ENCODE assay signal across 8 cellular contexts in genomic region chr6:35731736-35732532, GRCh38. TPM values are rescaled to one million over a fixed set of nuclear protein-coding genes. Genes with fewer than 3 reads are reported as not detected.
DNase-seq lines count a peak whose midpoint lies in the region; ATAC-seq, FAIRE-seq and TF ChIP-seq lines count a peak whose summit lies in the region.

No MANE protein-coding gene starts in this region.

- POLR2A ChIA-PET in AG04450 (lab: Yijun Ruan, JAX) (interaction anchor here (0.6 to 1.5 kb wide), 4 partner anchors 10 to 63 kb away, joined by 3 to 4 read pairs (median 4); no protein-coding TSS in a partner anchor), HepG2 (lab: Yijun Ruan, JAX) (interaction anchor here (0.9 to 1.8 kb wide), 8 partner anchors 9 to 472 kb away, joined by 3 to 19 read pairs (median 4); partner anchors contain the start of genes FKBP5 and ZNF76)

- FAIRE-seq in HepG2 (lab: Jason Lieb, UNC), result peak; percentile 71

- WGBS in HepG2 (ENCODE audit: low lambda C conversion rate), result 2% methylated on average over 51 of the region's 61 CpGs

- no peaks in the 10 kb centered on the region for H3K36me3 ChIP-seq in HepG2 (replicated peaks in 1 of 2; ENCODE audit: control insufficient read depth in 1 of 2, insufficient read depth in 2 of 2, low read length in 2 of 2)

- H3K4me3 ChIP-seq in AG04450 (ENCODE audit: low read depth, low read length) (peak overlapping the region; percentile 73), HepG2 (replicated peaks in 1 of 3; ENCODE audit: insufficient read depth in 1 of 3, low read depth in 2 of 3, low read length in 3 of 3) (peak overlapping the region; percentile 63 to 88 (median 74))

- H3K27ac ChIP-seq in AG04450 (ENCODE audit: low read depth, low read length) (peak overlapping the region; percentile 91), HepG2 (ENCODE audit: extremely low read length, insufficient read depth, low read length) (peak overlapping the region; percentile 87)

- in situ Hi-C loops in HepG2 (cut with HindIII; ENCODE audit: extremely low pct_ligation_motif_present, low pct_unique_long_range_greater_than_20kb), result loop anchor here (10.0 kb wide), 1 partner anchor 417 kb away; no protein-coding TSS in a partner anchor

- intact Hi-C loops in HepG2 (cut with micrococcal nuclease; ENCODE audit: unreplicated experiment), result loop anchor here (10.0 kb wide), 1 partner anchor 437 kb away; the partner anchor contains the start of gene DEF6

- CTCF ChIA-PET in AG04450 (lab: Charles Lee) (interaction anchor here (0.5 to 3.6 kb wide), 5 partner anchors 34 to 209 kb away, joined by 3 to 22 read pairs (median 4); no protein-coding TSS in a partner anchor), HepG2 (lab: Yijun Ruan, JAX; ENCODE audit: low intra/inter-chr PET ratio, low total read pairs) (interaction anchor here (0.9 to 1.3 kb wide), 2 partner anchors 43 to 148 kb away, joined by 3 to 5 read pairs; partner anchors contain the start of gene FKBP5)

- ATAC-seq in GM18520 (IDR thresholded peaks at IDR 0.05; ENCODE audit: unreplicated experiment) (peak; percentile 39), HG03066 (IDR thresholded peaks at IDR 0.05; ENCODE audit: low read depth, unreplicated experiment) (peak; percentile 53), HepG2 (peak; percentile 53)

- H3K27me3 ChIP-seq in AG04450 (ENCODE audit: control insufficient read depth, insufficient read depth, low read length), result no peaks in the 10 kb centered on the region
- H3K27me3 ChIP-seq in HepG2 (ENCODE audit: control insufficient read depth in 1 of 2, insufficient read depth in 2 of 2, low read length in 2 of 2), result no peaks in the 10 kb centered on the region; a peak in 1 of 5 replicates

- TF ChIP-seq EP300 in HepG2 (IDR thresholded peaks at IDR 0.05; ENCODE audit: low read depth in 2 of 2, low read length in 2 of 2) (peak in 1 of 2 experiments; percentile 71; a peak in 1 of 4 replicates), HepG2 (CRISPR knock-in tag; IDR thresholded peaks at IDR 0.05; ENCODE audit: borderline replicate concordance) (peak; percentile 50; the same call in 1 of the 2 replicates)

- TF ChIP-seq POLR2A in HepG2 (IDR thresholded peaks at IDR 0.05; ENCODE audit: insufficient read depth in 1 of 2, low read depth in 2 of 2, low read length in 2 of 2), result peak in 1 of 2 experiments; percentile 80; a peak in 2 of 4 replicates

- BruUV-seq in HepG2 (replicated peaks; lab: Mats Ljungman, UMichigan), result TSS peak; percentile 93

- peaks cover 64% of the 10 kb centered on the region for H3K4me1 ChIP-seq in HepG2 (ENCODE audit: insufficient read depth, low read length)

- H4K20me1 ChIP-seq in HepG2 (ENCODE audit: insufficient read depth, low read length), result no peaks in the 10 kb centered on the region

- H3K9ac ChIP-seq in HepG2 (ENCODE audit: insufficient read depth, low read depth, low read length), result peak overlapping the region; percentile 77

- no peaks in the 10 kb centered on the region for H3K79me2 ChIP-seq in HepG2 (ENCODE audit: insufficient read depth, low read length)

- TF ChIP-seq RAD21 in HepG2 (CRISPR knock-in tag; IDR thresholded peaks at IDR 0.05), result peak; percentile 15

- H3K9me3 ChIP-seq in AG04450 (ENCODE audit: control insufficient read depth, insufficient read depth, low read length) (no peaks in the 10 kb centered on the region; the same call in 1 of the 2 replicates), HepG2 (ENCODE audit: low read length) (no peaks in the 10 kb centered on the region)

- H2AFZ ChIP-seq in HepG2 (ENCODE audit: low read length), result no peak overlapping the region

- no peak for TF ChIP-seq CTCF in AG04450 (IDR thresholded peaks at IDR 0.05; ENCODE audit: low read depth, low read length)
- TF ChIP-seq CTCF in HepG2 (CRISPR knock-in tag; IDR thresholded peaks at IDR 0.05), result peak; percentile 48

- DNase-seq in AG04450 (ENCODE audit: low read depth, low spot score) (peak; percentile 45), NCI-H460 (ENCODE audit: extremely low read depth, low read depth) (peak; percentile 56), dedifferentiated amniotic fluid mesenchymal stem cell (ENCODE audit: extremely low spot score) (peak; percentile 29), HepG2 (ENCODE audit: low spot score) (peak; percentile 96)
- peak; percentile 93 for DNase-seq in activated CD4-positive, alpha-beta T cell treated with anti-CD3 and anti-CD28 coated beads, Interleukin-2, amount 50 U/mL, for 1 hour
- peak; percentile 90 for DNase-seq in stimulated activated CD4-positive, alpha-beta T cell treated with anti-CD3 and anti-CD28 coated beads, Interleukin-2, amount 100 ng/mL, for 4 hours (ENCODE audit: low read depth)

- peak overlapping the region; percentile 87 for H3K4me2 ChIP-seq in HepG2 (ENCODE audit: low read depth, low read length)

RNA-seq across cellular contexts. Expression of gene ARMC12, which starts 4.9 kb away (rescaled TPM):
- 0.53 and 0.58 TPM in 2 replicates for polyA plus RNA-seq in AG04450 (2011; rRNA removed)
- polyA minus RNA-seq in AG04450 (2011; rRNA and poly(A)+ RNA removed), result 0.83 and 1.00 TPM in 2 replicates
- 0.50 TPM in 1 of 2 replicates, not detected in the other for total RNA-seq in NCI-H460 (2014; rRNA removed; shearing (Covaris generic))
- polyA plus RNA-seq in NCI-H460 (2014; cell fraction: nucleus; rRNA removed), result 0.51 and 3.0 TPM in 2 replicates
- not detected in 2 replicates for total RNA-seq in HepG2 (2016; rRNA removed; fragmentation: Illumina TruSeq; extraction: Trizol)
- total RNA-seq in HepG2 (2016; cell fraction: cytosol; rRNA removed; fragmentation: Illumina TruSeq; extraction: Trizol; ENCODE audit: low read depth), result not detected in 2 replicates
- total RNA-seq in HepG2 (2016; cell fraction: insoluble cytoplasmic fraction; rRNA removed; fragmentation: Illumina TruSeq; extraction: Trizol), result 0.17 TPM in 1 of 2 replicates, not detected in the other
- total RNA-seq in HepG2 (2016; cell fraction: membrane; rRNA removed; fragmentation: Illumina TruSeq; extraction: Trizol), result not detected in 2 replicates
- total RNA-seq in HepG2 (2016; cell fraction: nucleus; rRNA removed; fragmentation: Illumina TruSeq; extraction: Trizol), result not detected in 2 replicates
- polyA plus RNA-seq in HepG2 (2011; rRNA removed), result 1.3 and 1.4 TPM in 2 replicates
- 0.71 and 1.0 TPM in 2 replicates for polyA plus RNA-seq in HepG2 (2011; cell fraction: cytosol; rRNA removed)
- polyA plus RNA-seq in HepG2 (2011; cell fraction: nucleus; rRNA removed), result 4.4 and 4.7 TPM in 2 replicates
- 0.15 and 0.76 TPM in 2 replicates for polyA plus RNA-seq in HepG2 (2012)
- polyA plus RNA-seq in HepG2 (2016; cell fraction: cytosol; fragmentation: Illumina TruSeq; extraction: Trizol; ENCODE audit: low read depth), result 0.15 TPM in 1 of 2 replicates, not detected in the other
- not detected in 2 replicates for polyA plus RNA-seq in HepG2 (2016; cell fraction: insoluble cytoplasmic fraction; fragmentation: Illumina TruSeq; extraction: Trizol; ENCODE audit: low read depth)
- not detected in 2 replicates for polyA plus RNA-seq in HepG2 (2016; cell fraction: membrane; fragmentation: Illumina TruSeq; extraction: Trizol; ENCODE audit: low read depth)
- polyA plus RNA-seq in HepG2 (2016; cell fraction: nucleus; fragmentation: Illumina TruSeq; extraction: Trizol; ENCODE audit: insufficient read depth, low read depth), result 0.47 TPM in 1 of 2 replicates, not detected in the other
- 0.21 and 0.38 TPM in 2 replicates for polyA minus RNA-seq in HepG2 (2011; rRNA and poly(A)+ RNA removed; ENCODE audit: low replicate concordance)
- polyA minus RNA-seq in HepG2 (2011; cell fraction: cytosol; rRNA and poly(A)+ RNA removed), result not detected in 2 replicates
- 1.2 TPM in 1 of 2 replicates, not detected in the other for polyA minus RNA-seq in HepG2 (2011; cell fraction: nucleus; rRNA and poly(A)+ RNA removed)

RNA-seq across cellular contexts. Expression of gene FKBP5, which starts 43.2 kb away (rescaled TPM):
- 6.9 and 7.6 TPM in 2 replicates for polyA plus RNA-seq in AG04450 (2011; rRNA removed)
- polyA minus RNA-seq in AG04450 (2011; rRNA and poly(A)+ RNA removed), result 3.3 and 4.0 TPM in 2 replicates
- 5.7 and 8.9 TPM in 2 replicates for total RNA-seq in NCI-H460 (2014; rRNA removed; shearing (Covaris generic))
- 3.5 and 4.8 TPM in 2 replicates for polyA plus RNA-seq in NCI-H460 (2014; cell fraction: nucleus; rRNA removed)
- 17.4 and 30.9 TPM in 2 replicates for total RNA-seq in HepG2 (2016; rRNA removed; fragmentation: Illumina TruSeq; extraction: Trizol)
- total RNA-seq in HepG2 (2016; cell fraction: cytosol; rRNA removed; fragmentation: Illumina TruSeq; extraction: Trizol; ENCODE audit: low read depth), result 9.1 and 9.8 TPM in 2 replicates
- 17.4 and 28.9 TPM in 2 replicates for total RNA-seq in HepG2 (2016; cell fraction: insoluble cytoplasmic fraction; rRNA removed; fragmentation: Illumina TruSeq; extraction: Trizol)
- 15.6 and 16.6 TPM in 2 replicates for total RNA-seq in HepG2 (2016; cell fraction: membrane; rRNA removed; fragmentation: Illumina TruSeq; extraction: Trizol)
- 13.7 and 15.0 TPM in 2 replicates for total RNA-seq in HepG2 (2016; cell fraction: nucleus; rRNA removed; fragmentation: Illumina TruSeq; extraction: Trizol)
- 6.9 and 8.0 TPM in 2 replicates for polyA plus RNA-seq in HepG2 (2011; rRNA removed)
- 4.0 and 5.9 TPM in 2 replicates for polyA plus RNA-seq in HepG2 (2011; cell fraction: cytosol; rRNA removed)
- 2.9 and 3.5 TPM in 2 replicates for polyA plus RNA-seq in HepG2 (2011; cell fraction: nucleus; rRNA removed)
- polyA plus RNA-seq in HepG2 (2012), result 13.9 and 16.1 TPM in 2 replicates
- polyA plus RNA-seq in HepG2 (2016; cell fraction: cytosol; fragmentation: Illumina TruSeq; extraction: Trizol; ENCODE audit: low read depth), result 2.6 and 2.8 TPM in 2 replicates
- 46.6 and 52.0 TPM in 2 replicates for polyA plus RNA-seq in HepG2 (2016; cell fraction: insoluble cytoplasmic fraction; fragmentation: Illumina TruSeq; extraction: Trizol; ENCODE audit: low read depth)
- polyA plus RNA-seq in HepG2 (2016; cell fraction: membrane; fragmentation: Illumina TruSeq; extraction: Trizol; ENCODE audit: low read depth), result 10.4 and 11.9 TPM in 2 replicates
- 24.1 and 24.8 TPM in 2 replicates for polyA plus RNA-seq in HepG2 (2016; cell fraction: nucleus; fragmentation: Illumina TruSeq; extraction: Trizol; ENCODE audit: insufficient read depth, low read depth)
- 4.5 and 8.4 TPM in 2 replicates for polyA minus RNA-seq in HepG2 (2011; rRNA and poly(A)+ RNA removed; ENCODE audit: low replicate concordance)
- 6.9 and 7.1 TPM in 2 replicates for polyA minus RNA-seq in HepG2 (2011; cell fraction: cytosol; rRNA and poly(A)+ RNA removed)
- 7.6 and 10.1 TPM in 2 replicates for polyA minus RNA-seq in HepG2 (2011; cell fraction: nucleus; rRNA and poly(A)+ RNA removed)

RNA-seq across cellular contexts. Expression of gene CLPSL2, which starts 44.5 kb away (rescaled TPM):
- polyA plus RNA-seq in AG04450 (2011; rRNA removed), result not detected in 2 replicates
- not detected in 2 replicates for polyA minus RNA-seq in AG04450 (2011; rRNA and poly(A)+ RNA removed)
- total RNA-seq in NCI-H460 (2014; rRNA removed; shearing (Covaris generic)), result not detected in 2 replicates
- polyA plus RNA-seq in NCI-H460 (2014; cell fraction: nucleus; rRNA removed), result 0.68 TPM in 1 of 2 replicates, not detected in the other
- not detected in 2 replicates for total RNA-seq in HepG2 (2016; rRNA removed; fragmentation: Illumina TruSeq; extraction: Trizol)
- not detected in 2 replicates for total RNA-seq in HepG2 (2016; cell fraction: cytosol; rRNA removed; fragmentation: Illumina TruSeq; extraction: Trizol; ENCODE audit: low read depth)
- not detected in 2 replicates for total RNA-seq in HepG2 (2016; cell fraction: insoluble cytoplasmic fraction; rRNA removed; fragmentation: Illumina TruSeq; extraction: Trizol)
- total RNA-seq in HepG2 (2016; cell fraction: membrane; rRNA removed; fragmentation: Illumina TruSeq; extraction: Trizol), result not detected in 2 replicates
- total RNA-seq in HepG2 (2016; cell fraction: nucleus; rRNA removed; fragmentation: Illumina TruSeq; extraction: Trizol), result not detected in 2 replicates
- not detected in 2 replicates for polyA plus RNA-seq in HepG2 (2011; rRNA removed)
- not detected in 2 replicates for polyA plus RNA-seq in HepG2 (2011; cell fraction: cytosol; rRNA removed)
- not detected in 2 replicates for polyA plus RNA-seq in HepG2 (2011; cell fraction: nucleus; rRNA removed)
- polyA plus RNA-seq in HepG2 (2012), result not detected in 2 replicates
- not detected in 2 replicates for polyA plus RNA-seq in HepG2 (2016; cell fraction: cytosol; fragmentation: Illumina TruSeq; extraction: Trizol; ENCODE audit: low read depth)
- polyA plus RNA-seq in HepG2 (2016; cell fraction: insoluble cytoplasmic fraction; fragmentation: Illumina TruSeq; extraction: Trizol; ENCODE audit: low read depth), result not detected in 2 replicates
- polyA plus RNA-seq in HepG2 (2016; cell fraction: membrane; fragmentation: Illumina TruSeq; extraction: Trizol; ENCODE audit: low read depth), result not detected in 2 replicates
- polyA plus RNA-seq in HepG2 (2016; cell fraction: nucleus; fragmentation: Illumina TruSeq; extraction: Trizol; ENCODE audit: insufficient read depth, low read depth), result not detected in 2 replicates
- polyA minus RNA-seq in HepG2 (2011; rRNA and poly(A)+ RNA removed; ENCODE audit: low replicate concordance), result not detected in 2 replicates
- not detected in 2 replicates for polyA minus RNA-seq in HepG2 (2011; cell fraction: cytosol; rRNA and poly(A)+ RNA removed)
- not detected in 2 replicates for polyA minus RNA-seq in HepG2 (2011; cell fraction: nucleus; rRNA and poly(A)+ RNA removed)

RNA-seq across cellular contexts. Expression of gene CLPSL1, which starts 48.9 kb away (rescaled TPM):
- polyA plus RNA-seq in AG04450 (2011; rRNA removed) (not detected in 2 replicates), HepG2 (2011; rRNA removed) (not detected in 2 replicates)
- polyA minus RNA-seq in AG04450 (2011; rRNA and poly(A)+ RNA removed), result not detected in 2 replicates
- not detected in 2 replicates for total RNA-seq in NCI-H460 (2014; rRNA removed; shearing (Covaris generic))
- not detected in 2 replicates for polyA plus RNA-seq in NCI-H460 (2014; cell fraction: nucleus; rRNA removed)
- not detected in 2 replicates for total RNA-seq in HepG2 (2016; rRNA removed; fragmentation: Illumina TruSeq; extraction: Trizol)
- total RNA-seq in HepG2 (2016; cell fraction: cytosol; rRNA removed; fragmentation: Illumina TruSeq; extraction: Trizol; ENCODE audit: low read depth), result not detected in 2 replicates
- not detected in 2 replicates for total RNA-seq in HepG2 (2016; cell fraction: insoluble cytoplasmic fraction; rRNA removed; fragmentation: Illumina TruSeq; extraction: Trizol)
- not detected in 2 replicates for total RNA-seq in HepG2 (2016; cell fraction: membrane; rRNA removed; fragmentation: Illumina TruSeq; extraction: Trizol)
- not detected in 2 replicates for total RNA-seq in HepG2 (2016; cell fraction: nucleus; rRNA removed; fragmentation: Illumina TruSeq; extraction: Trizol)
- polyA plus RNA-seq in HepG2 (2011; cell fraction: cytosol; rRNA removed), result not detected in 2 replicates
- not detected in 2 replicates for polyA plus RNA-seq in HepG2 (2011; cell fraction: nucleus; rRNA removed)
- polyA plus RNA-seq in HepG2 (2012), result not detected in 2 replicates
- polyA plus RNA-seq in HepG2 (2016; cell fraction: cytosol; fragmentation: Illumina TruSeq; extraction: Trizol; ENCODE audit: low read depth), result not detected in 2 replicates
- polyA plus RNA-seq in HepG2 (2016; cell fraction: insoluble cytoplasmic fraction; fragmentation: Illumina TruSeq; extraction: Trizol; ENCODE audit: low read depth), result not detected in 2 replicates
- not detected in 2 replicates for polyA plus RNA-seq in HepG2 (2016; cell fraction: membrane; fragmentation: Illumina TruSeq; extraction: Trizol; ENCODE audit: low read depth)
- not detected in 2 replicates for polyA plus RNA-seq in HepG2 (2016; cell fraction: nucleus; fragmentation: Illumina TruSeq; extraction: Trizol; ENCODE audit: insufficient read depth, low read depth)
- polyA minus RNA-seq in HepG2 (2011; rRNA and poly(A)+ RNA removed; ENCODE audit: low replicate concordance), result not detected in 2 replicates
- polyA minus RNA-seq in HepG2 (2011; cell fraction: cytosol; rRNA and poly(A)+ RNA removed), result not detected in 2 replicates
- not detected in 2 replicates for polyA minus RNA-seq in HepG2 (2011; cell fraction: nucleus; rRNA and poly(A)+ RNA removed)

Comparison
In these comparisons a context has a peak if more than half of its experiments do, and no peak if none do; other contexts are left out.
1. Peak in every context shown above with its lines: DNase-seq, ATAC-seq, H3K4me3 ChIP-seq and H3K27ac ChIP-seq.
2. DNase-seq: peak in every context shown above with its lines; median percentile 96 in HepG2; 93 in activated CD4-positive, alpha-beta T cell treated with anti-CD3 and anti-CD28 coated beads, Interleukin-2, amount 50 U/mL, for 1 hour; 90 in stimulated activated CD4-positive, alpha-beta T cell treated with anti-CD3 and anti-CD28 coated beads, Interleukin-2, amount 100 ng/mL, for 4 hours; 56 in NCI-H460; 45 in AG04450; 29 in dedifferentiated amniotic fluid mesenchymal stem cell.